In genomic region chr5:148457183-148457620, GRCh38 we compare ENCODE assay signal across 8 cellular contexts.
DNase-seq lines count a peak whose midpoint lies in the region; ATAC-seq and TF ChIP-seq lines count a peak whose summit lies in the region.

No MANE protein-coding gene starts in this region.

- H3K27me3 ChIP-seq in WERI-Rb-1 (ENCODE audit: insufficient read depth, low read depth, severe bottlenecking) (no peaks in the 10 kb centered on the region), lower lobe of right lung (ENCODE audit: low read depth) (no peaks in the 10 kb centered on the region)

- no peaks in the 10 kb centered on the region for H3K4me1 Mint-ChIP-seq in CD14-positive monocyte
- H3K4me1 Mint-ChIP-seq in activated T-helper 17 cell treated with anti-CD3 and anti-CD28 coated beads, Interleukin-2, amount 50 U/mL, for 72 hours = no peaks in the 10 kb centered on the region

- TF ChIP-seq CTCF in CD14-positive monocyte (IDR thresholded peaks at IDR 0.05) (peak; percentile 63), LNCAP (IDR thresholded peaks at IDR 0.05) (peak; percentile 51; the same call in 1 of the 2 replicates), WERI-Rb-1 (IDR thresholded peaks at IDR 0.05; ENCODE audit: low read depth, low read length) (peak; percentile 31; the same call in 1 of the 2 replicates), lower lobe of right lung (IDR thresholded peaks at IDR 0.05) (peak; percentile 20)

- intact Hi-C loops in CD14-positive monocyte (cut with micrococcal nuclease) = no loop called here
- intact Hi-C loops in lower lobe of right lung (cut with DNase I) = no loop called here

- H3K4me3 Mint-ChIP-seq in CD14-positive monocyte = no peak overlapping the region
- H3K4me3 Mint-ChIP-seq in activated T-helper 17 cell treated with anti-CD3 and anti-CD28 coated beads, Interleukin-2, amount 50 U/mL, for 72 hours = no peak overlapping the region

- H3K27me3 Mint-ChIP-seq in CD14-positive monocyte (ENCODE audit: low read depth in 3 of 3) = peaks cover 0 to 2% (median 0%) of the 10 kb centered on the region in 3 donors
- peaks cover 19% of the 10 kb centered on the region for H3K27me3 Mint-ChIP-seq in activated T-helper 17 cell treated with anti-CD3 and anti-CD28 coated beads, Interleukin-2, amount 50 U/mL, for 72 hours

- H3K9me3 ChIP-seq in WERI-Rb-1 (ENCODE audit: severe bottlenecking) = no peaks in the 10 kb centered on the region
- no peaks in the 10 kb centered on the region for H3K9me3 ChIP-seq in lower lobe of right lung

- no peaks in the 10 kb centered on the region for H3K9me3 Mint-ChIP-seq in CD14-positive monocyte
- no peaks in the 10 kb centered on the region for H3K9me3 Mint-ChIP-seq in activated T-helper 17 cell treated with anti-CD3 and anti-CD28 coated beads, Interleukin-2, amount 50 U/mL, for 72 hours

- no peaks in the 10 kb centered on the region for H3K36me3 ChIP-seq in WERI-Rb-1
- no peaks in the 10 kb centered on the region for H3K36me3 ChIP-seq in lower lobe of right lung

- DNase-seq in CD14-positive monocyte (ENCODE audit: low spot score) (no peak), WERI-Rb-1 (peak; percentile 20), lower lobe of right lung (no peak), GM19240 (ENCODE audit: insufficient read length, low spot score) (no peak)

- H3K27ac Mint-ChIP-seq in CD14-positive monocyte = no peak overlapping the region
- no peak overlapping the region for H3K27ac Mint-ChIP-seq in activated T-helper 17 cell treated with anti-CD3 and anti-CD28 coated beads, Interleukin-2, amount 50 U/mL, for 72 hours

- H3K4me3 ChIP-seq in WERI-Rb-1 (ENCODE audit: low read depth, low read length) (no peak overlapping the region), lower lobe of right lung (no peak overlapping the region)

- no peak overlapping the region for H3K27ac ChIP-seq in WERI-Rb-1
- no peak overlapping the region for H3K27ac ChIP-seq in lower lobe of right lung

- ATAC-seq in GM19351 (IDR thresholded peaks at IDR 0.05; ENCODE audit: unreplicated experiment) = peak; percentile 77
- ATAC-seq in lower lobe of right lung = peak in 1 of 2 donors; percentile 40
- ATAC-seq in HG03439 (IDR thresholded peaks at IDR 0.05; ENCODE audit: unreplicated experiment) = no peak
- no peak for ATAC-seq in activated T-helper 17 cell treated with anti-CD3 and anti-CD28 coated beads, Interleukin-2, amount 50 U/mL, for 72 hours (replicated peaks)

- H3K36me3 Mint-ChIP-seq in CD14-positive monocyte = no peaks in the 10 kb centered on the region
- no peaks in the 10 kb centered on the region for H3K36me3 Mint-ChIP-seq in activated T-helper 17 cell treated with anti-CD3 and anti-CD28 coated beads, Interleukin-2, amount 50 U/mL, for 72 hours (ENCODE audit: low read depth)

- H3K4me1 ChIP-seq in lower lobe of right lung = no peaks in the 10 kb centered on the region
